ENCODE assay signal across 21 cellular contexts in genomic region chr17:61387511-61388305, GRCh38. TPM values are rescaled to one million over a fixed set of nuclear protein-coding genes. Genes with fewer than 3 reads are reported as not detected.
DNase-seq lines count a peak whose midpoint lies in the region; ATAC-seq, FAIRE-seq and TF ChIP-seq lines count a peak whose summit lies in the region.
"Had no signal": no experiment of that assay in that cellular context is flagged by ENCODE, and none has a peak within 500 bp of the region (broad histone marks: within the 10 kb centered on the region; RNA-seq: fewer than 3 reads in every experiment).

No MANE protein-coding gene starts in this region.

- ATAC-seq in Right ventricle myocardium inferior, result no peak
- no peak for ATAC-seq in lower lobe of right lung
- ATAC-seq in pancreas, result no peak
- ATAC-seq: A549 had no signal

- H3K36me3 ChIP-seq in HEK293 (ENCODE audit: control insufficient read depth in 2 of 2, insufficient read depth in 1 of 2, low read length in 2 of 2) (peaks cover 0 to 4% of the 10 kb centered on the region in 2 experiments; a peak in 1 of 3 replicates), lower lobe of right lung (no peaks in the 10 kb centered on the region), osteoblast (ENCODE audit: insufficient read depth, low read length) (no peaks in the 10 kb centered on the region), pancreas (no peaks in the 10 kb centered on the region)
- H3K36me3 ChIP-seq: HAP-1 had no signal

- H3K4me3 ChIP-seq in HEK293 (ENCODE audit: low read depth, low read length) (no peak overlapping the region), lower lobe of right lung (no peak overlapping the region), osteoblast (ENCODE audit: insufficient read depth, low read length) (no peak overlapping the region), pancreas (no peak overlapping the region)
- H3K4me3 ChIP-seq: A549, GM23248, HAP-1 had no signal

- H3K4me2 ChIP-seq in osteoblast (ENCODE audit: insufficient read depth, low read length), result no peak overlapping the region
- H3K4me2 ChIP-seq: A549 had no signal

- no TSS peak for BruUV-seq in MCF 10A (replicated peaks; lab: Mats Ljungman, UMichigan)

- H4K20me1 ChIP-seq in osteoblast (ENCODE audit: insufficient read depth, low read length), result no peaks in the 10 kb centered on the region

- no peaks in the 10 kb centered on the region for H3K36me3 Mint-ChIP-seq in MCF 10A (ENCODE audit: insufficient read depth, unreplicated experiment)

- no peaks in the 10 kb centered on the region for H3K27me3 Mint-ChIP-seq in MCF 10A (ENCODE audit: insufficient read depth, unreplicated experiment)

- no peaks in the 10 kb centered on the region for H3K9me3 Mint-ChIP-seq in MCF 10A (ENCODE audit: unreplicated experiment)
- H3K9me3 Mint-ChIP-seq: CD4-positive, alpha-beta T cell had no signal

- H3K9me3 ChIP-seq in HEK293 (ENCODE audit: control insufficient read depth, insufficient read depth, low read depth, low read length) (no peaks in the 10 kb centered on the region), lower lobe of right lung (no peaks in the 10 kb centered on the region), osteoblast (ENCODE audit: low read depth, low read length) (no peaks in the 10 kb centered on the region), pancreas (no peaks in the 10 kb centered on the region)
- H3K9me3 ChIP-seq: A549, Caco-2, HAP-1 had no signal

- intact Hi-C loops in Right ventricle myocardium inferior (cut with DNase I), result no loop called here
- intact Hi-C loops in cardiac septum (cut with DNase I), result no loop called here
- intact Hi-C loops in lower lobe of right lung (cut with DNase I), result no loop called here
- intact Hi-C loops in MCF 10A (cut with micrococcal nuclease), result loop anchor here (2.0 kb wide), 1 partner anchor 667 kb away; no protein-coding TSS in a partner anchor
- intact Hi-C loops in pancreas (cut with DNase I), result loop anchor here in 1 of 3 donors (10.0 kb wide), 1 partner anchor 663 kb away; no protein-coding TSS in a partner anchor

- no peak overlapping the region for H2AFZ ChIP-seq in osteoblast (ENCODE audit: low read length)
- H2AFZ ChIP-seq: GM23248 had no signal

- DNase-seq in Right ventricle myocardium inferior (ENCODE audit: missing footprints) (peak; percentile 60), cardiac septum (ENCODE audit: low spot score) (no peak), lower lobe of right lung (peak; percentile 22), osteoblast (ENCODE audit: insufficient read length, low spot score, missing footprints) (peak; percentile 83), MCF 10A (ENCODE audit: unreplicated experiment) (no peak), pancreas (no peak), NCI-H510A treated with DMSO at 0.1 percent for 48 hours (lab: John Stamatoyannopoulos, UW) (no peak)
- DNase-seq: AML-193; Caco-2; CD4-positive, alpha-beta T cell; GM23248 had no signal

- no peaks in the 10 kb centered on the region for H3K79me2 ChIP-seq in osteoblast (ENCODE audit: insufficient read depth, low read length)

- FAIRE-seq in pancreas (lab: Jason Lieb, UNC), result no peak
- FAIRE-seq: A549, D721Med, G401.6, GM12891, GM19239 had no signal

- H3K4me1 Mint-ChIP-seq in MCF 10A (ENCODE audit: insufficient read depth, unreplicated experiment), result no peaks in the 10 kb centered on the region

- POLR2A ChIA-PET in HEK293 (lab: Yijun Ruan, JAX) (no interaction called here), MCF 10A (lab: Yijun Ruan, JAX) (interaction anchor here (0.6 kb wide), 1 partner anchor 8 kb away, joined by 3 read pairs; no protein-coding TSS in a partner anchor)

- H3K27ac ChIP-seq in HEK293 (ENCODE audit: extremely low read depth, low read depth, low read length) (no peak overlapping the region), lower lobe of right lung (no peak overlapping the region), osteoblast (ENCODE audit: low read depth, low read length) (no peak overlapping the region), pancreas (no peak overlapping the region)
- H3K27ac ChIP-seq: 22Rv1, A549, C4-2B, GM23248, HL-60 had no signal

- H3K27me3 ChIP-seq in lower lobe of right lung (ENCODE audit: low read depth), result no peaks in the 10 kb centered on the region
- no peaks in the 10 kb centered on the region for H3K27me3 ChIP-seq in osteoblast (ENCODE audit: insufficient read depth, low read length)
- H3K27me3 ChIP-seq in pancreas, result no peaks in the 10 kb centered on the region

- 94 to 95% methylated on average over 11 of the region's 11 CpGs for WGBS in pancreas, 2 donors

- H3K27ac Mint-ChIP-seq in MCF 10A (ENCODE audit: low read depth, unreplicated experiment), result no peak overlapping the region
- H3K27ac Mint-ChIP-seq: CD4-positive, alpha-beta T cell had no signal

- H3K4me1 ChIP-seq in HEK293 (ENCODE audit: control insufficient read depth, insufficient read depth, low read length) (no peaks in the 10 kb centered on the region; the same call in 1 of the 2 replicates), lower lobe of right lung (peaks cover 10% of the 10 kb centered on the region), osteoblast (ENCODE audit: insufficient read depth, low read length) (peaks cover 4% of the 10 kb centered on the region), pancreas (peaks cover 0 to 3% (median 0%) of the 10 kb centered on the region in 3 donors)
- H3K4me1 ChIP-seq: A549, HAP-1 had no signal

- TF ChIP-seq CTCF in HEK293 (tag by site-specific recombination; IDR thresholded peaks at IDR 0.05) (no peak), lower lobe of right lung (IDR thresholded peaks at IDR 0.05) (no peak), osteoblast (IDR thresholded peaks at IDR 0.05; ENCODE audit: extremely low read depth, low read depth, low read length) (no peak), MCF 10A (IDR thresholded peaks at IDR 0.05; ENCODE audit: unreplicated experiment) (no peak), pancreas (IDR thresholded peaks at IDR 0.05) (no peak)

- H3K4me3 Mint-ChIP-seq in MCF 10A (ENCODE audit: unreplicated experiment), result no peak overlapping the region
- H3K4me3 Mint-ChIP-seq: CD4-positive, alpha-beta T cell had no signal

- CTCF ChIA-PET in HEK293 (lab: Yijun Ruan, JAX), result interaction anchor here (0.5 to 1.4 kb wide), 4 partner anchors 11 to 499 kb away, joined by 3 to 5 read pairs (median 3); no protein-coding TSS in a partner anchor
- CTCF ChIA-PET in MCF 10A (lab: Yijun Ruan, JAX), result interaction anchor here (0.6 to 1.7 kb wide), 3 partner anchors 28 to 494 kb away, joined by 3 to 4 read pairs (median 3); no protein-coding TSS in a partner anchor

TF ChIP-seq in HEK293, 187 proteins besides CTCF, POLR2A, EP300 and RAD21:
- TF ChIP-seq ZNF311 (tag by site-specific recombination; IDR thresholded peaks at IDR 0.05; ENCODE audit: borderline replicate concordance) (no peak), ZNF394 (tag by site-specific recombination; IDR thresholded peaks at IDR 0.05; ENCODE audit: borderline replicate concordance) (0 out of 2 replicates have a peak, but pooled peaks have one; percentile 14)

RNA-seq across cellular contexts. Expression of gene TBX2, which starts 11.9 kb away (rescaled TPM):
- total RNA-seq in Right ventricle myocardium inferior, result 12.1 TPM
- total RNA-seq in cardiac septum, result 17.2 TPM
- total RNA-seq in lower lobe of right lung, result 83.3 TPM
- total RNA-seq in osteoblast, result 10.3 and 11.6 TPM in 2 replicates
- 1.5 and 4.3 TPM in 2 replicates for total RNA-seq in MCF 10A (2022)
- total RNA-seq in pancreas, result 1 to 10 TPM; 1.2 to 9.7 (median 2.3) TPM
- 10 to 100 TPM in 1 of 2 donors, 1 to 10 TPM in 1; 5.9 to 12.1 TPM for polyA plus RNA-seq in pancreas

Comparison
In these comparisons a context has a peak if more than half of its experiments do, and no peak if none do; other contexts are left out.
1. DNase-seq: peak in Right ventricle myocardium inferior (single experiment), lower lobe of right lung (single experiment) and osteoblast (single experiment); none in cardiac septum (single experiment), MCF 10A (single experiment), pancreas (0 of 6) and NCI-H510A treated with DMSO at 0.1 percent for 48 hours (single experiment).